ENCODE assay signal across 1 cellular context in genomic region chr1:198598796-198599321, GRCh38.
TF ChIP-seq lines count a peak whose summit lies in the region.

No MANE protein-coding gene starts in this region.

TF ChIP-seq in GM12878, 131 proteins besides CTCF, POLR2A, EP300 and RAD21 (continued from another document and continues in another):
- TF ChIP-seq BCLAF1 (IDR thresholded peaks at IDR 0.05) (no peak), ZBTB33 (IDR thresholded peaks at IDR 0.05) (no peak), HDGF (IDR thresholded peaks at IDR 0.05) (no peak), SP1 (IDR thresholded peaks at IDR 0.05; ENCODE audit: low read depth, low read length) (no peak), GATAD2B (conservative IDR thresholded peaks at IDR 0.05; ENCODE audit: low read depth) (peak; percentile 72), POU2F2 (IDR thresholded peaks at IDR 0.05; ENCODE audit: borderline replicate concordance, low read depth, low read length) (peak; percentile 63; the same call in 1 of the 3 replicates), REST (IDR thresholded peaks at IDR 0.05; ENCODE audit: low read depth, low read length) (no peak), ZSCAN29 (IDR thresholded peaks at IDR 0.05) (peak; percentile 15), SIN3A (IDR thresholded peaks at IDR 0.05; ENCODE audit: low read depth, low read length) (no peak), IKZF1 (conservative IDR thresholded peaks at IDR 0.05) (peak; percentile 88), BRCA1 (IDR thresholded peaks at IDR 0.05; ENCODE audit: low read depth, low read length) (no peak), NFIC (IDR thresholded peaks at IDR 0.05; ENCODE audit: low read depth, low read length) (peak; percentile 64), MTA2 (IDR thresholded peaks at IDR 0.05; ENCODE audit: low read depth) (peak; percentile 94), TCF12 (IDR thresholded peaks at IDR 0.05; ENCODE audit: low read depth, low read length) (peak; percentile 89), SRF (IDR thresholded peaks at IDR 0.05; ENCODE audit: low read depth in 2 of 2, low read length in 2 of 2) (no peak), BCL11A (IDR thresholded peaks at IDR 0.05; ENCODE audit: low read depth, low read length) (peak; percentile 75), SREBF2 (IDR thresholded peaks at IDR 0.05; ENCODE audit: low read length) (no peak), E4F1 (IDR thresholded peaks at IDR 0.05; ENCODE audit: borderline replicate concordance, partially characterized antibody) (no peak), RFX5 (IDR thresholded peaks at IDR 0.05; ENCODE audit: low read depth, low read length) (no peak), MYB (IDR thresholded peaks at IDR 0.05; ENCODE audit: borderline replicate concordance, low read depth, low read length) (no peak), PAX8 (IDR thresholded peaks at IDR 0.05) (peak; percentile 86; the same call in 1 of the 2 replicates), IKZF2 (IDR thresholded peaks at IDR 0.05) (peak; percentile 82 to 86), USF1 (IDR thresholded peaks at IDR 0.05; ENCODE audit: borderline replicate concordance, extremely low read length, insufficient read depth, low read depth, low read length) (no peak), SMAD5 (IDR thresholded peaks at IDR 0.05; ENCODE audit: low read depth) (peak; percentile 41; the same call in 1 of the 2 replicates), CREM (IDR thresholded peaks at IDR 0.05; ENCODE audit: low read depth) (peak; percentile 57; the same call in 1 of the 2 replicates), BMI1 (IDR thresholded peaks at IDR 0.05; ENCODE audit: borderline replicate concordance) (peak; percentile 60), FOS (IDR thresholded peaks at IDR 0.05; ENCODE audit: borderline replicate concordance, extremely low read depth, insufficient read length) (no peak), JUND (IDR thresholded peaks at IDR 0.05; ENCODE audit: low read depth, low read length) (no peak), EED (IDR thresholded peaks at IDR 0.05; ENCODE audit: low read depth) (peak; percentile 74; the same call in 1 of the 2 replicates), ESRRA (IDR thresholded peaks at IDR 0.05; ENCODE audit: low read length) (no peak), ZNF24 (IDR thresholded peaks at IDR 0.05) (no peak), ASH2L (IDR thresholded peaks at IDR 0.05; ENCODE audit: borderline replicate concordance, low read depth) (no peak), ZBED1 (IDR thresholded peaks at IDR 0.05; ENCODE audit: borderline replicate concordance) (0 out of 2 replicates have a peak, but pooled peaks have one; percentile 57), TBL1XR1 (IDR thresholded peaks at IDR 0.05; ENCODE audit: low read depth, low read length) (no peak), SUZ12 (IDR thresholded peaks at IDR 0.05; ENCODE audit: unreplicated experiment) (no peak), MLLT1 (IDR thresholded peaks at IDR 0.05) (peak; percentile 90), NFXL1 (IDR thresholded peaks at IDR 0.05; ENCODE audit: borderline replicate concordance) (no peak), PKNOX1 (IDR thresholded peaks at IDR 0.05) (no peak), KAT2A (conservative IDR thresholded peaks at IDR 0.05; ENCODE audit: control insufficient read depth, low read depth, low read length) (no peak), TCF7 (IDR thresholded peaks at IDR 0.05; ENCODE audit: borderline replicate concordance) (peak; percentile 42; the same call in 1 of the 2 replicates), NR2C2 (IDR thresholded peaks at IDR 0.05; ENCODE audit: borderline replicate concordance, control insufficient read depth, insufficient read length, low read depth) (no peak), STAT3 (IDR thresholded peaks at IDR 0.05; ENCODE audit: low read depth, low read length) (0 out of 2 replicates have a peak, but pooled peaks have one; percentile 46), SKIL (IDR thresholded peaks at IDR 0.05; ENCODE audit: low read depth, poor library complexity, severe bottlenecking) (peak; percentile 78), IRF4 (IDR thresholded peaks at IDR 0.05; ENCODE audit: low read depth, low read length) (peak; percentile 64; the same call in 1 of the 2 replicates), RELA (IDR thresholded peaks at IDR 0.05; ENCODE audit: borderline replicate concordance, partially characterized antibody) (no peak), NKRF (conservative IDR thresholded peaks at IDR 0.05) (no peak; the same call in 1 of the 2 replicates), HDAC2 (IDR thresholded peaks at IDR 0.05) (no peak), MEF2B (IDR thresholded peaks at IDR 0.05; ENCODE audit: partially characterized antibody, poor library complexity, severe bottlenecking) (peak; percentile 47)
